ENCODE assay signal across 10 cellular contexts in genomic region chr5:78574157-78574673, GRCh38.
DNase-seq lines count a peak whose midpoint lies in the region; ATAC-seq, FAIRE-seq and TF ChIP-seq lines count a peak whose summit lies in the region.
"Had no signal": no experiment of that assay in that cellular context is flagged by ENCODE, and none has a peak within 500 bp of the region (broad histone marks: within the 10 kb centered on the region; RNA-seq: fewer than 3 reads in every experiment).

No MANE protein-coding gene starts in this region.

- H2BK12ac ChIP-seq in H9 (ENCODE audit: insufficient read length, low read depth, low read length): no peak overlapping the region

- H4K5ac ChIP-seq in H9 (ENCODE audit: insufficient read length, low read depth, low read length): no peak overlapping the region

- POLR2A ChIA-PET in A549 (lab: Yijun Ruan, JAX): no interaction called here
- POLR2A ChIA-PET in GM12878 (lab: Charles Lee): interaction anchor here (0.5 to 2.8 kb wide), 10 partner anchors 20 to 412 kb away, joined by 3 to 9 read pairs (median 4); no protein-coding TSS in a partner anchor

- H3K4me1 ChIP-seq in A549: peaks cover 43% of the 10 kb centered on the region
- peaks cover 6% of the 10 kb centered on the region for H3K4me1 ChIP-seq in H9 (ENCODE audit: insufficient read depth, low read length)
- H3K4me1 ChIP-seq in GM12878 (ENCODE audit: control insufficient read depth, insufficient read depth, low read length): peaks cover 25% of the 10 kb centered on the region
- H3K4me1 ChIP-seq in right lobe of liver: peaks cover 0 to 13% (median 0%) of the 10 kb centered on the region in 4 donors

- no peaks in the 10 kb centered on the region for H3K9me3 Mint-ChIP-seq in H9

- FAIRE-seq in A549 (lab: Jason Lieb, UNC) (no peak), GM12878 (lab: Jason Lieb, UNC) (no peak)

- no peak for TF ChIP-seq EP300 in A549 (IDR thresholded peaks at IDR 0.05)
- no peak for TF ChIP-seq EP300 in GM12878 (IDR thresholded peaks at IDR 0.05; ENCODE audit: borderline replicate concordance in 1 of 2, control insufficient read depth in 1 of 2, low read depth in 2 of 2, low read length in 2 of 2)

- TF ChIP-seq POLR2A in A549 (IDR thresholded peaks at IDR 0.05; ENCODE audit: low read length) (no peak), GM12878 (IDR thresholded peaks at IDR 0.05; ENCODE audit: low read depth, low read length) (no peak), right lobe of liver (IDR thresholded peaks at IDR 0.05) (no peak)

- H2BK20ac ChIP-seq in H9 (ENCODE audit: low read depth, low read length, poor library complexity, severe bottlenecking): no peak overlapping the region

- H3K4me1 Mint-ChIP-seq in H9: peaks cover 37 to 38% of the 10 kb centered on the region in 2 experiments

- no peaks in the 10 kb centered on the region for H3K27me3 Mint-ChIP-seq in H9 (ENCODE audit: low read depth)

- H3K4me3 Mint-ChIP-seq in H9: no peak overlapping the region

- RAD21 ChIA-PET in GM12878 (lab: Charles Lee; ENCODE audit: unreplicated experiment): interaction anchor here (0.7 to 5.2 kb wide), 21 partner anchors 10 to 559 kb away, joined by 3 to 51 read pairs (median 4); no protein-coding TSS in a partner anchor

- no peaks in the 10 kb centered on the region for H3K23me2 ChIP-seq in H9 (ENCODE audit: insufficient read length, low read depth, low read length, poor library complexity, severe bottlenecking)

- TF ChIP-seq CTCF in A549 (IDR thresholded peaks at IDR 0.05) (no peak), H9 (conservative IDR thresholded peaks at IDR 0.05) (no peak), GM12878 (IDR thresholded peaks at IDR 0.05 in 2 of 3, conservative IDR thresholded peaks at IDR 0.05 in 1 of 3; ENCODE audit: control insufficient read depth in 2 of 3, extremely low read depth in 1 of 3, insufficient read depth in 1 of 3, low read depth in 3 of 3, low read length in 3 of 3) (0 out of 6 replicates have a peak, but pooled peaks of 1 of the 3 experiments have one; percentile 1), right lobe of liver (IDR thresholded peaks at IDR 0.05) (no peak)

- H3K36me3 ChIP-seq in GM12878 (ENCODE audit: control insufficient read depth in 2 of 2, insufficient read depth in 2 of 2, low read length in 1 of 2) (no peaks in the 10 kb centered on the region; a peak in 1 of 4 replicates), right lobe of liver (no peaks in the 10 kb centered on the region)

- H3K23ac ChIP-seq in H9 (ENCODE audit: insufficient read length, low read depth, low read length): no peak overlapping the region

- H3K27ac ChIP-seq in A549: peak overlapping the region in 1 of 2 experiments; percentile 68; a peak in 3 of 6 replicates
- H3K27ac ChIP-seq in H9 (ENCODE audit: insufficient read length, low read depth, low read length): no peak overlapping the region
- peak overlapping the region; percentile 93 for H3K27ac ChIP-seq in GM12878 (ENCODE audit: control insufficient read depth, insufficient read depth)
- H3K27ac ChIP-seq in right lobe of liver: no peak overlapping the region

- H2BK5ac ChIP-seq in H9 (ENCODE audit: insufficient read length, low read length): no peak overlapping the region

- no peak overlapping the region for H2AK5ac ChIP-seq in H9 (ENCODE audit: insufficient read length, low read length)

- H4K8ac ChIP-seq in H9 (replicated peaks; ENCODE audit: insufficient read length, low read depth, low read length): no peak overlapping the region

- H3K4me3 ChIP-seq in A549 (no peak overlapping the region), GM12878 (peak overlapping the region; percentile 1; the same call in 1 of the 2 replicates), right lobe of liver (no peak overlapping the region)

- WGBS in A549 (ENCODE audit: missing lambda C conversion rate): 60% methylated on average over 4 of the region's 4 CpGs
- whole genome bisulfite sequencing in H9 (ENCODE audit: extremely low coverage, insufficient read length, low lambda C conversion rate): no CpG with 5 or more reads among the region's 4 CpGs
- WGBS in GM12878 (ENCODE audit: insufficient coverage, insufficient replicate concordance, low lambda C conversion rate, missing lambda C conversion rate): 0% methylated on average over 4 of the region's 4 CpGs
- WGBS in right lobe of liver (ENCODE audit: insufficient coverage, low coverage, low lambda C conversion rate, missing lambda C conversion rate): 10% methylated on average over 3 of the region's 4 CpGs

- H3K18ac ChIP-seq in H9 (ENCODE audit: insufficient read length, low read depth, low read length): no peak overlapping the region

- DNase-seq in A549 (ENCODE audit: low read depth in 1 of 2, low spot score in 1 of 2) (no peak), H9 (no peak), GM12878 (ENCODE audit: low read depth, low spot score) (no peak), right lobe of liver (peak; percentile 20 to 75 (median 62)), NCI-H226 (no peak)
- no peak for DNase-seq in activated T-cell treated with anti-CD3 and anti-CD28 coated beads, Interleukin-2, amount 50 U/mL, for 48 hours
- DNase-seq: effector memory CD4-positive, alpha-beta T cell; NCI-H446 had no signal

- in situ Hi-C loops in GM12878 (cut with MboI): no loop called here

- peak overlapping the region in 2 of 3 experiments; percentile 42 to 48; a peak in 1 of 7 replicates for H3K27ac Mint-ChIP-seq in H9

- no peak overlapping the region for H4K91ac ChIP-seq in H9 (ENCODE audit: insufficient read length, low read depth, low read length)

- H3T11ph ChIP-seq in H9 (ENCODE audit: low read length): no peak overlapping the region

- H3K9me3 ChIP-seq in A549 (no peaks in the 10 kb centered on the region), H9 (ENCODE audit: control insufficient read depth, low read depth, low read length) (no peaks in the 10 kb centered on the region), GM12878 (replicated peaks; ENCODE audit: control insufficient read depth, insufficient read depth, low read length) (no peaks in the 10 kb centered on the region), right lobe of liver (no peaks in the 10 kb centered on the region)

- CTCF ChIA-PET in A549 (lab: Yijun Ruan, JAX) (interaction anchor here (1.3 to 3.6 kb wide), 2 partner anchors 37 to 107 kb away, joined by 4 to 12 read pairs; no protein-coding TSS in a partner anchor), GM12878 (lab: Yijun Ruan, JAX) (interaction anchor here (1.0 to 4.8 kb wide), 12 partner anchors 20 to 391 kb away, joined by 3 to 26 read pairs (median 4); no protein-coding TSS in a partner anchor)

- H3K14ac ChIP-seq in H9 (ENCODE audit: insufficient read depth, low read length): no peak overlapping the region

- TF ChIP-seq RAD21 in A549 (conservative IDR thresholded peaks at IDR 0.05 in 1 of 2, IDR thresholded peaks at IDR 0.05 in 1 of 2) (no peak), GM12878 (IDR thresholded peaks at IDR 0.05; ENCODE audit: insufficient read depth, low read depth, low read length) (no peak)

- SMC1A ChIA-PET in GM12878 (lab: Charles Lee; ENCODE audit: uncharacterized antibody, unreplicated experiment): interaction anchor here (0.6 to 9.1 kb wide), 20 partner anchors 14 to 391 kb away, joined by 3 to 121 read pairs (median 5); no protein-coding TSS in a partner anchor

- H2AFZ ChIP-seq in H9 (ENCODE audit: low read length) (no peak overlapping the region), GM12878 (ENCODE audit: control insufficient read depth, low read depth, low read length) (peak overlapping the region; percentile 74)

- H3K4me2 ChIP-seq in A549: peak overlapping the region; percentile 13; the same call in 1 of the 3 replicates
- H3K4me2 ChIP-seq in H9 (ENCODE audit: insufficient read depth, insufficient read length, low read length): no peak overlapping the region
- peak overlapping the region; percentile 83 for H3K4me2 ChIP-seq in GM12878 (ENCODE audit: control insufficient read depth, insufficient read depth)

- peak in 1 of 2 experiments; percentile 14; a peak in 2 of 6 replicates for ATAC-seq in A549
- peak; percentile 71 for ATAC-seq in GM12878
- ATAC-seq in right lobe of liver: peak; percentile 59 to 96 (median 64)
- ATAC-seq in HG03045 (IDR thresholded peaks at IDR 0.05; ENCODE audit: unreplicated experiment): no peak
- ATAC-seq in HG03025 (IDR thresholded peaks at IDR 0.05; ENCODE audit: low FRiP score, unreplicated experiment): no peak

- H2BK120ac ChIP-seq in H9 (ENCODE audit: low read depth, low read length, poor library complexity, severe bottlenecking): no peak overlapping the region

- H3K4ac ChIP-seq in H9 (ENCODE audit: low read depth, low read length): no peak overlapping the region

- H3K56ac ChIP-seq in H9 (ENCODE audit: insufficient read length, low read depth, low read length): no peak overlapping the region

- no peaks in the 10 kb centered on the region for H3K27me3 ChIP-seq in H9 (ENCODE audit: insufficient read depth, low read length)
- H3K27me3 ChIP-seq in GM12878 (replicated peaks in 1 of 2; ENCODE audit: control insufficient read depth in 2 of 2, insufficient read depth in 2 of 2, low read length in 1 of 2): no peaks in the 10 kb centered on the region
- no peaks in the 10 kb centered on the region for H3K27me3 ChIP-seq in right lobe of liver

- H4K20me1 ChIP-seq in H9 (ENCODE audit: control insufficient read depth, insufficient read depth, insufficient read length) (no peaks in the 10 kb centered on the region), GM12878 (ENCODE audit: control insufficient read depth, insufficient read depth) (no peaks in the 10 kb centered on the region)

- no peak overlapping the region for H2BK15ac ChIP-seq in H9 (ENCODE audit: low read depth, low read length)

- peaks cover 0 to 4% (median 0%) of the 10 kb centered on the region in 3 experiments; a peak in 3 of 7 replicates for H3K36me3 Mint-ChIP-seq in H9 (ENCODE audit: insufficient read depth in 1 of 3, low read depth in 3 of 3)

- no TSS peak for BruUV-seq in GM12878 (replicated peaks; lab: Mats Ljungman, UMichigan)

- H3K79me2 ChIP-seq in H9 (ENCODE audit: insufficient read depth, low read length): peaks cover 4% of the 10 kb centered on the region; the same call in 1 of the 2 replicates
- H3K79me2 ChIP-seq in GM12878 (ENCODE audit: control insufficient read depth, insufficient read depth, low read length): peaks cover 3% of the 10 kb centered on the region

- peaks cover under 1% of the 10 kb centered on the region for H3K79me1 ChIP-seq in H9 (ENCODE audit: insufficient read depth, low read depth, low read length, poor library complexity, severe bottlenecking)

- H3K9ac ChIP-seq in H9 (ENCODE audit: extremely low read depth, insufficient read length, low read length) (no peak overlapping the region), GM12878 (ENCODE audit: control insufficient read depth, insufficient read depth, low read length) (peak overlapping the region; percentile 66)

- intact Hi-C loops in GM12878 (cut with micrococcal nuclease; ENCODE audit: unreplicated experiment): loop anchor here (5.0 kb wide), 1 partner anchor 68 kb away; no protein-coding TSS in a partner anchor
- intact Hi-C loops in right lobe of liver (cut with DNase I): no loop called here

TF ChIP-seq in A549, 52 proteins besides CTCF, POLR2A, EP300 and RAD21:
- TF ChIP-seq POLR2AphosphoS2 (conservative IDR thresholded peaks at IDR 0.05; ENCODE audit: low read length): no peak
- TF ChIP-seq MAFK (IDR thresholded peaks at IDR 0.05; ENCODE audit: partially characterized antibody): peak; percentile 92

Comparison
In these comparisons a context has a peak if more than half of its experiments do, and no peak if none do; other contexts are left out.
1. ATAC-seq: peak in GM12878 (single experiment) and right lobe of liver (4 of 4); none in HG03045 (single experiment) and HG03025 (single experiment).
2. DNase-seq: peak in right lobe of liver (3 of 3); none in A549 (0 of 2), H9 (single experiment), GM12878 (single experiment), NCI-H226 (single experiment) and activated T-cell treated with anti-CD3 and anti-CD28 coated beads, Interleukin-2, amount 50 U/mL, for 48 hours (0 of 2).